1 cellular context compared by ENCODE assay signal in the genomic region with DNA sequence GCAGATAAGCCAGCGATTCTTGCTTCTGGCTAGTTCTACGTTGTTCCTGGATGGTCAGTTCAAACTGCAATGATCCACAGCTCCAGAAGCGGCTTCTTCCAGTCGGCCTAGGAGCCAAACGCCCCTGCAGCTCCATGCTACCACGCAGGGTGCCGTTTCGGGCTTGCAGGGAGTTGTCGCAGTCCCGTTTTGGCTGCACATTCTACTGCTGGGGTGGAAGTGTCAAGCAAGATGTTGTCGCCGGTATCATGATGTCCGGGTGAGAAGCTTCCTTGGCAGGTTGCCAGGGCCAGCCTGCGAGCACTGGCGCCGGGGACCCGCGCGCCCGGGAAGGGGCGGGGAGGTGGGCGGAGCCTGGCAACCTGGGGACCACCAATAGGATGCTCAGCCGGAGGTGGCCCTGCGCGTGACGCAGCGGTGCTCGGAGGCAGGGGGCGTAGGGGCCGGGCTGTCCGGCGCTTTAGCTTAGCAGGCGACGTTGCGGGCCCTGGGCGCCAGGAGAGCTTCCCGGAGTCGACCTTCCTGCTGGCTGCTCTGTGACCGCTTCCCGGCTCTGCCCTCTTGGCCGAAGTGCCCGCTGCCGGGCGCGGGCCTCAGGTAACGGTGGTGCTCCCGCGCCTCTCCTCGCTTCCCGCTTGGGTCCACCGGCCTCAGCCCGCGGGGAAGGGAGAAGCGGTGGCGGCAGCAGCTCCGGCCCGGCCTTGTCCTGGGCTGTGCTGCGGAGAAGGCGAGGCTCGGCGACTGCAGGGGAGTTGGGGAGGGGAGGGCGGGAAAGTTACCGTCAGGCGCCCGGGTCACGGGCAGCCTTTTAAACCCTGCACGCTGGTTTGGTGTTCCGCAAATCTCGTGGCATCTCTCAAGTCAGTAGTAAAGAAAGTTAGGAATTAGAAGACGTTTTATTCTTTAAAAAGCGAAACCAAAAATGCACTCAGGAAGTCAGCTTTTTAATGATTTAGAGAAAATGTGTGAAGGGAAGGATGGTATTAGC.
TF ChIP-seq lines count a peak whose summit lies in the region.

A gene (plus strand): TSS at position 458 of the 988 bp plus-strand sequence. CDS start 8,888 bp downstream, outside the sequence.

TF ChIP-seq in K562, 482 proteins besides CTCF, POLR2A, EP300 and RAD21 (continued from another document):
- TF ChIP-seq, protein P1, sequence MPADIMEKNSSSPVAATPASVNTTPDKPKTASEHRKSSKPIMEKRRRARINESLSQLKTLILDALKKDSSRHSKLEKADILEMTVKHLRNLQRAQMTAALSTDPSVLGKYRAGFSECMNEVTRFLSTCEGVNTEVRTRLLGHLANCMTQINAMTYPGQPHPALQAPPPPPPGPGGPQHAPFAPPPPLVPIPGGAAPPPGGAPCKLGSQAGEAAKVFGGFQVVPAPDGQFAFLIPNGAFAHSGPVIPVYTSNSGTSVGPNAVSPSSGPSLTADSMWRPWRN (IDR thresholded peaks at IDR 0.05; ENCODE audit: low read depth), result 0 out of 2 replicates have a peak, but pooled peaks have one; percentile 40
- TF ChIP-seq, protein P2, sequence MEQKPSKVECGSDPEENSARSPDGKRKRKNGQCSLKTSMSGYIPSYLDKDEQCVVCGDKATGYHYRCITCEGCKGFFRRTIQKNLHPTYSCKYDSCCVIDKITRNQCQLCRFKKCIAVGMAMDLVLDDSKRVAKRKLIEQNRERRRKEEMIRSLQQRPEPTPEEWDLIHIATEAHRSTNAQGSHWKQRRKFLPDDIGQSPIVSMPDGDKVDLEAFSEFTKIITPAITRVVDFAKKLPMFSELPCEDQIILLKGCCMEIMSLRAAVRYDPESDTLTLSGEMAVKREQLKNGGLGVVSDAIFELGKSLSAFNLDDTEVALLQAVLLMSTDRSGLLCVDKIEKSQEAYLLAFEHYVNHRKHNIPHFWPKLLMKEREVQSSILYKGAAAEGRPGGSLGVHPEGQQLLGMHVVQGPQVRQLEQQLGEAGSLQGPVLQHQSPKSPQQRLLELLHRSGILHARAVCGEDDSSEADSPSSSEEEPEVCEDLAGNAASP (IDR thresholded peaks at IDR 0.05), result no peak
- TF ChIP-seq ELF2 (CRISPR knock-in tag; IDR thresholded peaks at IDR 0.05), result 0 out of 2 replicates have a peak, but pooled peaks have one; percentile 7
- TF ChIP-seq, protein P3, sequence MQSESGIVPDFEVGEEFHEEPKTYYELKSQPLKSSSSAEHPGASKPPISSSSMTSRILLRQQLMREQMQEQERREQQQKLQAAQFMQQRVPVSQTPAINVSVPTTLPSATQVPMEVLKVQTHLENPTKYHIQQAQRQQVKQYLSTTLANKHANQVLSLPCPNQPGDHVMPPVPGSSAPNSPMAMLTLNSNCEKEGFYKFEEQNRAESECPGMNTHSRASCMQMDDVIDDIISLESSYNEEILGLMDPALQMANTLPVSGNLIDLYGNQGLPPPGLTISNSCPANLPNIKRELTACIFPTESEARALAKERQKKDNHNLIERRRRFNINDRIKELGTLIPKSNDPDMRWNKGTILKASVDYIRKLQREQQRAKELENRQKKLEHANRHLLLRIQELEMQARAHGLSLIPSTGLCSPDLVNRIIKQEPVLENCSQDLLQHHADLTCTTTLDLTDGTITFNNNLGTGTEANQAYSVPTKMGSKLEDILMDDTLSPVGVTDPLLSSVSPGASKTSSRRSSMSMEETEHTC (IDR thresholded peaks at IDR 0.05), result no peak; the same call in 1 of the 2 replicates
- no peak for TF ChIP-seq NR4A1 (CRISPR knock-in tag; IDR thresholded peaks at IDR 0.05)
- TF ChIP-seq NR4A1 (tag; IDR thresholded peaks at IDR 0.05), result 0 out of 2 replicates have a peak, but pooled peaks have one; percentile 31
